13 cellular contexts compared by ENCODE assay signal in genomic region chr5:58477760-58478159, GRCh38. TPM values are rescaled to one million over a fixed set of nuclear protein-coding genes. Genes with fewer than 3 reads are reported as not detected.
DNase-seq lines count a peak whose midpoint lies in the region; ATAC-seq and TF ChIP-seq lines count a peak whose summit lies in the region.
"Had no signal": no experiment of that assay in that cellular context is flagged by ENCODE, and none has a peak within 500 bp of the region (broad histone marks: within the 10 kb centered on the region; RNA-seq: fewer than 3 reads in every experiment).

No MANE protein-coding gene starts in this region.

- H3K79me2 ChIP-seq in MM.1S (ENCODE audit: low read length) (no peaks in the 10 kb centered on the region), osteoblast (ENCODE audit: insufficient read depth, low read length) (no peaks in the 10 kb centered on the region)

- H3K4me3 ChIP-seq in MM.1S (ENCODE audit: low read length) (no peak overlapping the region), choroid plexus epithelial cell (ENCODE audit: low read depth, low read length) (no peak overlapping the region), osteoblast (ENCODE audit: insufficient read depth, low read length) (no peak overlapping the region)
- H3K4me3 ChIP-seq: stomach had no signal

- H2AFZ ChIP-seq in MM.1S (ENCODE audit: low read length) (peak overlapping the region; percentile 22; the same call in 1 of the 2 replicates), osteoblast (ENCODE audit: low read length) (no peak overlapping the region)

- no peak overlapping the region for H3K9ac ChIP-seq in MM.1S (ENCODE audit: low read length)

- H3K9me3 ChIP-seq in MM.1S (replicated peaks; ENCODE audit: insufficient read depth, low read length) (no peaks in the 10 kb centered on the region), osteoblast (ENCODE audit: low read depth, low read length) (no peaks in the 10 kb centered on the region)

- no peaks in the 10 kb centered on the region for H3K9me2 ChIP-seq in MM.1S (replicated peaks; ENCODE audit: insufficient read depth, low read length)

- ATAC-seq in GM21619 (IDR thresholded peaks at IDR 0.05; ENCODE audit: unreplicated experiment): no peak

- H3K27me3 ChIP-seq in MM.1S (replicated peaks; ENCODE audit: insufficient read depth, low read length) (no peaks in the 10 kb centered on the region), osteoblast (ENCODE audit: insufficient read depth, low read length) (no peaks in the 10 kb centered on the region)

- H3F3A ChIP-seq in MM.1S (ENCODE audit: insufficient read depth, low read length): no peaks in the 10 kb centered on the region

- H3K4me1 ChIP-seq in MM.1S (ENCODE audit: low read length): no peaks in the 10 kb centered on the region
- H3K4me1 ChIP-seq in osteoblast (ENCODE audit: insufficient read depth, low read length): no peaks in the 10 kb centered on the region
- H3K4me1 ChIP-seq: stomach had no signal

- H3K36me3 ChIP-seq in MM.1S (replicated peaks; ENCODE audit: insufficient read depth, low read length) (no peaks in the 10 kb centered on the region), osteoblast (ENCODE audit: insufficient read depth, low read length) (no peaks in the 10 kb centered on the region)
- H3K36me3 ChIP-seq: stomach had no signal

- H3K27ac ChIP-seq in MM.1S (ENCODE audit: low read length): no peak overlapping the region
- no peak overlapping the region for H3K27ac ChIP-seq in osteoblast (ENCODE audit: low read depth, low read length)
- H3K27ac ChIP-seq: HL-60, stomach had no signal

- TF ChIP-seq CTCF in MM.1S (IDR thresholded peaks at IDR 0.05; ENCODE audit: low read length) (peak; percentile 41), choroid plexus epithelial cell (conservative IDR thresholded peaks at IDR 0.05; ENCODE audit: low read depth, low read length) (peak; percentile 43), osteoblast (IDR thresholded peaks at IDR 0.05; ENCODE audit: extremely low read depth, low read depth, low read length) (peak; percentile 37)

- no peaks in the 10 kb centered on the region for H4K20me1 ChIP-seq in MM.1S (ENCODE audit: insufficient read depth, low read length)
- no peaks in the 10 kb centered on the region for H4K20me1 ChIP-seq in osteoblast (ENCODE audit: insufficient read depth, low read length)

- DNase-seq in DMS 273 (lab: John Stamatoyannopoulos, UW; ENCODE audit: unreplicated experiment) (peak; percentile 31), DMS 273 treated with DMSO at 0.1 percent for 48 hours (lab: John Stamatoyannopoulos, UW) (no peak), MM.1S (no peak), choroid plexus epithelial cell (ENCODE audit: low read depth) (peak; percentile 31), osteoblast (ENCODE audit: insufficient read length, low spot score, missing footprints) (no peak), COR-L47 (lab: John Stamatoyannopoulos, UW) (no peak)
- no peak for DNase-seq in activated naive CD4-positive, alpha-beta T cell treated with anti-CD3 and anti-CD28 coated beads, Interleukin-2, amount 50 U/mL, for 16 hours
- DNase-seq: activated naive CD4-positive, alpha-beta T cell treated with anti-CD3 and anti-CD28 coated beads for 36 hours; NCI-H187; stimulated activated CD4-positive, alpha-beta T cell treated with anti-CD3 and anti-CD28 coated beads, Interleukin-1b, Interleukin-23, amount 100 ng/mL, for 48 hours; stomach had no signal

- H3K4me2 ChIP-seq in MM.1S (ENCODE audit: low read depth, low read length) (no peak overlapping the region), osteoblast (ENCODE audit: insufficient read depth, low read length) (no peak overlapping the region)

RNA-seq across cellular contexts. Expression of gene GAPT, which starts 13.5 kb away (rescaled TPM):
- not detected in 2 replicates for total RNA-seq in osteoblast
- total RNA-seq: activated naive CD4-positive, alpha-beta T cell treated with anti-CD3 and anti-CD28 coated beads for 36 hours had no signal

RNA-seq across cellular contexts. Expression of gene PLK2, which starts 17.9 kb away (rescaled TPM):
- total RNA-seq in osteoblast: 220 and 299 TPM in 2 replicates

Comparison
In these comparisons a context has a peak if more than half of its experiments do, and no peak if none do; other contexts are left out.
1. DNase-seq: peak in DMS 273 (single experiment) and choroid plexus epithelial cell (single experiment); none in DMS 273 treated with DMSO at 0.1 percent for 48 hours (single experiment), MM.1S (single experiment), osteoblast (single experiment), COR-L47 (single experiment) and activated naive CD4-positive, alpha-beta T cell treated with anti-CD3 and anti-CD28 coated beads, Interleukin-2, amount 50 U/mL, for 16 hours (single experiment).
2. Peak in every context shown above with its lines, with median percentiles within 50 percentile points of each other: CTCF ChIP-seq.